In genomic region chr13:99046851-99047250, GRCh38 we compare ENCODE assay signal across 11 cellular contexts.
A peak's percentile ranks its signal among the peaks of the same experiment; 100 is the strongest.
DNase-seq lines count a peak whose midpoint lies in the region; ATAC-seq and TF ChIP-seq lines count a peak whose summit lies in the region.
"Had no signal": no experiment of that assay in that cellular context is flagged by ENCODE, and none has a peak within 500 bp of the region (broad histone marks: within the 10 kb centered on the region; RNA-seq: fewer than 3 reads in every experiment).

No MANE protein-coding gene starts in this region.

- peaks cover 20 to 98% (median 95%) of the 10 kb centered on the region in 4 donors for H3K4me1 ChIP-seq in esophagus muscularis mucosa
- peaks cover 0 to 2% of the 10 kb centered on the region in 2 donors for H3K4me1 ChIP-seq in uterus

- no peaks in the 10 kb centered on the region for H3K27me3 Mint-ChIP-seq in activated CD4-positive, alpha-beta T cell treated with anti-CD3 and anti-CD28 coated beads, Interleukin-2, amount 10 ng/mL, durations not matched to agents 7 days and 5 days
- no peaks in the 10 kb centered on the region for H3K27me3 Mint-ChIP-seq in stimulated activated naive CD8-positive, alpha-beta T cell treated with anti-CD3 and anti-CD28 coated beads, Interleukin-15, amount 100 ng/mL, for 72 hours

- CTCF ChIA-PET in activated CD4-positive, alpha-beta T cell treated with anti-CD3 and anti-CD28 coated beads, Interleukin-2, amount 10 ng/mL, durations not matched to agents 7 days and 5 days (lab: Charles Lee), result interaction anchor here (1.0 to 4.7 kb wide), 5 partner anchors 9 to 20 kb away, joined by 3 to 21 read pairs (median 5); no protein-coding TSS in a partner anchor

- TF ChIP-seq POLR2A in esophagus muscularis mucosa (IDR thresholded peaks at IDR 0.05; ENCODE audit: low read depth) (no peak), uterus (IDR thresholded peaks at IDR 0.05) (no peak)

- TF ChIP-seq CTCF in VCaP (conservative IDR thresholded peaks at IDR 0.05) (no peak), esophagus muscularis mucosa (IDR thresholded peaks at IDR 0.05) (no peak), uterus (IDR thresholded peaks at IDR 0.05) (no peak)

- peaks cover 99% of the 10 kb centered on the region for H3K4me1 Mint-ChIP-seq in activated CD4-positive, alpha-beta T cell treated with anti-CD3 and anti-CD28 coated beads, Interleukin-2, amount 10 ng/mL, durations not matched to agents 7 days and 5 days
- peaks cover 100% of the 10 kb centered on the region for H3K4me1 Mint-ChIP-seq in stimulated activated naive CD8-positive, alpha-beta T cell treated with anti-CD3 and anti-CD28 coated beads, Interleukin-15, amount 100 ng/mL, for 72 hours

- H3K27me3 ChIP-seq in esophagus muscularis mucosa (no peaks in the 10 kb centered on the region), uterus (no peaks in the 10 kb centered on the region)
- H3K27me3 ChIP-seq: pancreas had no signal

- no peaks in the 10 kb centered on the region for H3K36me3 ChIP-seq in esophagus muscularis mucosa
- H3K36me3 ChIP-seq in uterus, result no peaks in the 10 kb centered on the region
- H3K36me3 ChIP-seq: pancreas had no signal

- peaks cover 44% of the 10 kb centered on the region for H3K36me3 Mint-ChIP-seq in activated CD4-positive, alpha-beta T cell treated with anti-CD3 and anti-CD28 coated beads, Interleukin-2, amount 10 ng/mL, durations not matched to agents 7 days and 5 days (ENCODE audit: low read depth)

- WGBS in esophagus muscularis mucosa, result 48% methylated on average over 4 of the region's 4 CpGs

- H3K9me3 ChIP-seq in esophagus muscularis mucosa (no peaks in the 10 kb centered on the region), uterus (no peaks in the 10 kb centered on the region)
- H3K9me3 ChIP-seq: pancreas had no signal

- no peak for DNase-seq in activated CD4-positive, alpha-beta T cell treated with anti-CD3 and anti-CD28 coated beads, Interleukin-2, amount 10 ng/mL, durations not matched to agents 7 days and 5 days
- DNase-seq in activated CD4-positive, alpha-beta T cell treated with anti-CD3 and anti-CD28 coated beads for 4 hours, result no peak
- no peak for DNase-seq in esophagus muscularis mucosa (ENCODE audit: extremely low spot score)
- no peak for DNase-seq in stimulated activated naive CD8-positive, alpha-beta T cell treated with anti-CD3 and anti-CD28 coated beads, Interleukin-15, amount 100 ng/mL, for 72 hours
- DNase-seq in NCI-H345 (lab: John Stamatoyannopoulos, UW), result no peak
- no peak for DNase-seq in uterus
- no peak for DNase-seq in NCI-H774 (lab: John Stamatoyannopoulos, UW)
- DNase-seq: stimulated activated CD4-positive, alpha-beta T cell treated with anti-CD3 and anti-CD28 coated beads, Interleukin-2, amount 100 ng/mL, for 48 hours had no signal

- no peaks in the 10 kb centered on the region for H3K9me3 Mint-ChIP-seq in activated CD4-positive, alpha-beta T cell treated with anti-CD3 and anti-CD28 coated beads, Interleukin-2, amount 10 ng/mL, durations not matched to agents 7 days and 5 days
- no peaks in the 10 kb centered on the region for H3K9me3 Mint-ChIP-seq in stimulated activated naive CD8-positive, alpha-beta T cell treated with anti-CD3 and anti-CD28 coated beads, Interleukin-15, amount 100 ng/mL, for 72 hours

- no peak overlapping the region for H3K4me3 ChIP-seq in esophagus muscularis mucosa
- no peak overlapping the region for H3K4me3 ChIP-seq in uterus
- H3K4me3 ChIP-seq: pancreas had no signal

- H3K4me3 Mint-ChIP-seq in activated CD4-positive, alpha-beta T cell treated with anti-CD3 and anti-CD28 coated beads, Interleukin-2, amount 10 ng/mL, durations not matched to agents 7 days and 5 days, result peak overlapping the region; percentile 60
- peak overlapping the region; percentile 23 to 71 for H3K4me3 Mint-ChIP-seq in stimulated activated naive CD8-positive, alpha-beta T cell treated with anti-CD3 and anti-CD28 coated beads, Interleukin-15, amount 100 ng/mL, for 72 hours

- intact Hi-C loops in esophagus muscularis mucosa (cut with DNase I), result no loop called here
- intact Hi-C loops in uterus (cut with DNase I; ENCODE audit: low total_unique reads), result no loop called here

- no peak for TF ChIP-seq EP300 in esophagus muscularis mucosa (IDR thresholded peaks at IDR 0.05)

- ATAC-seq in stimulated activated naive CD8-positive, alpha-beta T cell treated with anti-CD3 and anti-CD28 coated beads, Interleukin-15, amount 100 ng/mL, for 72 hours, result no peak
- ATAC-seq: Panc1 had no signal

- H3K27ac ChIP-seq in VCaP, result peak overlapping the region; percentile 73
- H3K27ac ChIP-seq in esophagus muscularis mucosa (replicated peaks in 1 of 4), result peak overlapping the region; percentile 54 to 62 (median 59)
- H3K27ac ChIP-seq in uterus, result peak overlapping the region in 1 of 2 donors; percentile 41

- H3K27ac Mint-ChIP-seq in activated CD4-positive, alpha-beta T cell treated with anti-CD3 and anti-CD28 coated beads, Interleukin-2, amount 10 ng/mL, durations not matched to agents 7 days and 5 days, result peak overlapping the region; percentile 94
- peak overlapping the region in 1 of 2 donors; percentile 8 for H3K27ac Mint-ChIP-seq in stimulated activated naive CD8-positive, alpha-beta T cell treated with anti-CD3 and anti-CD28 coated beads, Interleukin-15, amount 100 ng/mL, for 72 hours

- POLR2A ChIA-PET in activated CD4-positive, alpha-beta T cell treated with anti-CD3 and anti-CD28 coated beads, Interleukin-2, amount 10 ng/mL, durations not matched to agents 7 days and 5 days (lab: Charles Lee), result no interaction called here
